Comparison of ENCODE assay signal across 28 cellular contexts in the genomic region with DNA sequence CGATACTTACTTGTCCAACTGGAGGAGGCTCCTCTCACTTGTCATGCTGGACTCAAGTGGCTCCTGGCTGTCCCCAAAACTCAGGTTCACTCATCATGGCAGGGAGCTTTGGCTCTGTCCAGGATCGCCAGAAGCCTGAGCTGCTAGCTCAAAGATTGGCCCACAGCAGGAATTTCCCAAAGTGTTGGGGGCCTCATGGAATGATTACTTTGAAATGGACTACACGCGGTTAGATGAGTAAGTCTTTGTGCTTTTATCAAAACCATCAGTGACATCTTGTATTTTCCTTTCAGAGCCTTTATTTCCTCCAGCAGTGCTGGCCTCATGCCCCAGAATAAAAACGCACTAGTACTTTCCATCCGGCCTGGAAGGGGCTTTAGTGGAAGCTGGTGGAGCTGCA. TPM values are rescaled to one million over a fixed set of nuclear protein-coding genes. Genes with fewer than 3 reads are reported as not detected.
DNase-seq lines count a peak whose midpoint lies in the region; ATAC-seq and TF ChIP-seq lines count a peak whose summit lies in the region.
"Had no signal": no experiment of that assay in that cellular context is flagged by ENCODE, and none has a peak within 500 bp of the region (broad histone marks: within the 10 kb centered on the region; RNA-seq: fewer than 3 reads in every experiment).

No MANE protein-coding gene starts in this region.

- H3K27ac Mint-ChIP-seq in stimulated activated memory B cell treated with anti-CD40 and anti-IgM and Interleukin-4, amounts not matched to agents 10 μg/mL and 1 μg/mL and 100 μg/mL, for 72 hours = no peak overlapping the region
- H3K27ac Mint-ChIP-seq: activated CD4-positive, alpha-beta T cell treated with anti-CD3 and anti-CD28 coated beads, Interleukin-2, amount 10 ng/mL, durations not matched to agents 24 days and 14 days; activated CD8-positive, alpha-beta memory T cell treated with anti-CD3 and anti-CD28 coated beads, Interleukin-2, amount 10 ng/mL, durations not matched to agents 7 days and 5 days; activated naive CD4-positive, alpha-beta T cell treated with anti-CD3 and anti-CD28 coated beads, Interleukin-2, amount 50 U/mL, for 72 hours; naive thymus-derived CD8-positive, alpha-beta T cell; T-helper 17 cell had no signal

- H3K4me3 Mint-ChIP-seq in stimulated activated memory B cell treated with anti-CD40 and anti-IgM and Interleukin-4, amounts not matched to agents 10 μg/mL and 1 μg/mL and 100 μg/mL, for 72 hours = no peak overlapping the region
- H3K4me3 Mint-ChIP-seq: activated CD4-positive, alpha-beta T cell treated with anti-CD3 and anti-CD28 coated beads, Interleukin-2, amount 10 ng/mL, durations not matched to agents 24 days and 14 days; activated CD8-positive, alpha-beta memory T cell treated with anti-CD3 and anti-CD28 coated beads, Interleukin-2, amount 10 ng/mL, durations not matched to agents 7 days and 5 days; CD14-positive monocyte; naive thymus-derived CD8-positive, alpha-beta T cell; T-helper 17 cell had no signal

- H3K36me3 Mint-ChIP-seq in stimulated activated memory B cell treated with anti-CD40 and anti-IgM and Interleukin-4, amounts not matched to agents 10 μg/mL and 1 μg/mL and 100 μg/mL, for 72 hours = no peaks in the 10 kb centered on the region
- H3K36me3 Mint-ChIP-seq: activated CD8-positive, alpha-beta memory T cell treated with anti-CD3 and anti-CD28 coated beads, Interleukin-2, amount 10 ng/mL, durations not matched to agents 7 days and 5 days; activated naive CD4-positive, alpha-beta T cell treated with anti-CD3 and anti-CD28 coated beads, Interleukin-2, amount 50 U/mL, for 72 hours; CD14-positive monocyte; naive thymus-derived CD8-positive, alpha-beta T cell had no signal

- DNase-seq in Daoy (ENCODE audit: low read depth) = peak; percentile 55
- peak; percentile 70 for DNase-seq in M059J (ENCODE audit: low read depth)
- DNase-seq in astrocyte of the cerebellum (ENCODE audit: low read depth) = peak; percentile 16
- DNase-seq in foreskin fibroblast = peak; percentile 32 to 74
- no peak for DNase-seq in cardiac septum (ENCODE audit: low spot score)
- DNase-seq: activated CD4-positive, alpha-beta T cell treated with anti-CD3 and anti-CD28 coated beads, Interleukin-2, amount 10 ng/mL, durations not matched to agents 24 days and 14 days; activated CD8-positive, alpha-beta memory T cell treated with anti-CD3 and anti-CD28 coated beads, Interleukin-2, amount 10 ng/mL, durations not matched to agents 7 days and 5 days; Kasumi-1; left ventricle myocardium superior; midbrain; naive thymus-derived CD8-positive, alpha-beta T cell; NCI-H1694 treated with DMSO at 0.1 percent for 48 hours; NCI-H526; ovary; stimulated activated CD4-positive, alpha-beta T cell treated with anti-CD3 and anti-CD28 coated beads, Interleukin-12 subunit alpha, Interleukin-12 subunit beta, amount 100 ng/mL, for 4 hours; stimulated activated CD4-positive, alpha-beta T cell treated with anti-CD3 and anti-CD28 coated beads, Interleukin-4, amount 100 ng/mL, for 24 hours; stimulated activated naive CD4-positive, alpha-beta T cell treated with Interleukin-2 at 50 U/mL for 16 hours; T-helper 17 cell; WERI-Rb-1 had no signal

- in situ Hi-C loops in astrocyte of the cerebellum (cut with HindIII; ENCODE audit: low sequenced_read_pairs) = no loop called here

- H3K27me3 Mint-ChIP-seq in stimulated activated memory B cell treated with anti-CD40 and anti-IgM and Interleukin-4, amounts not matched to agents 10 μg/mL and 1 μg/mL and 100 μg/mL, for 72 hours = peaks cover 58% of the 10 kb centered on the region

- intact Hi-C loops in cardiac septum (cut with DNase I) = no loop called here

- H3K4me1 Mint-ChIP-seq in stimulated activated memory B cell treated with anti-CD40 and anti-IgM and Interleukin-4, amounts not matched to agents 10 μg/mL and 1 μg/mL and 100 μg/mL, for 72 hours = peaks cover 7% of the 10 kb centered on the region
- H3K4me1 Mint-ChIP-seq: activated CD4-positive, alpha-beta T cell treated with anti-CD3 and anti-CD28 coated beads, Interleukin-2, amount 10 ng/mL, durations not matched to agents 24 days and 14 days had no signal

- H3K4me3 ChIP-seq in astrocyte of the cerebellum (ENCODE audit: low read depth, low read length) (no peak overlapping the region), foreskin fibroblast (ENCODE audit: low read depth in 1 of 2, low read length in 2 of 2) (no peak overlapping the region)
- H3K4me3 ChIP-seq: ascending aorta, gastroesophageal sphincter, ovary, thoracic aorta had no signal

- H3K9me3 Mint-ChIP-seq in stimulated activated memory B cell treated with anti-CD40 and anti-IgM and Interleukin-4, amounts not matched to agents 10 μg/mL and 1 μg/mL and 100 μg/mL, for 72 hours = no peaks in the 10 kb centered on the region
- H3K9me3 Mint-ChIP-seq: activated CD4-positive, alpha-beta T cell treated with anti-CD3 and anti-CD28 coated beads, Interleukin-2, amount 10 ng/mL, durations not matched to agents 24 days and 14 days; activated naive CD4-positive, alpha-beta T cell treated with anti-CD3 and anti-CD28 coated beads, Interleukin-2, amount 50 U/mL, for 72 hours; CD14-positive monocyte; naive thymus-derived CD8-positive, alpha-beta T cell had no signal

- no peak for ATAC-seq in GM21619 (IDR thresholded peaks at IDR 0.05; ENCODE audit: unreplicated experiment)
- no peak for ATAC-seq in HG03521 (IDR thresholded peaks at IDR 0.05; ENCODE audit: unreplicated experiment)
- ATAC-seq in stimulated activated memory B cell treated with anti-CD40 and anti-IgM and Interleukin-4, amounts not matched to agents 10 μg/mL and 1 μg/mL and 100 μg/mL, for 72 hours = no peak
- ATAC-seq: activated CD8-positive, alpha-beta memory T cell treated with anti-CD3 and anti-CD28 coated beads, Interleukin-2, amount 10 ng/mL, durations not matched to agents 7 days and 5 days; activated naive CD4-positive, alpha-beta T cell treated with anti-CD3 and anti-CD28 coated beads, Interleukin-2, amount 50 U/mL, for 72 hours; gastroesophageal sphincter; left ventricle myocardium superior; naive thymus-derived CD8-positive, alpha-beta T cell; T-helper 17 cell had no signal

- TF ChIP-seq CTCF in astrocyte of the cerebellum (IDR thresholded peaks at IDR 0.05; ENCODE audit: low read depth, low read length, missing control alignments) = no peak
- no peak for TF ChIP-seq CTCF in foreskin fibroblast (IDR thresholded peaks at IDR 0.05; ENCODE audit: low read depth, low read length)

RNA-seq across cellular contexts. Expression of gene PHB1, which starts 29.2 kb away (rescaled TPM):
- total RNA-seq in Daoy (2014; rRNA removed; shearing (Covaris generic)) = 177 and 182 TPM in 2 replicates
- total RNA-seq in M059J (2014; rRNA removed; shearing (Covaris generic)) = 153 and 155 TPM in 2 replicates
- total RNA-seq in cardiac septum = 161 TPM

RNA-seq across cellular contexts. Expression of gene NGFR, which starts 51.2 kb away (rescaled TPM):
- total RNA-seq in Daoy (2014; rRNA removed; shearing (Covaris generic)) = 0.34 and 1.1 TPM in 2 replicates
- 0.39 and 0.62 TPM in 2 replicates for total RNA-seq in M059J (2014; rRNA removed; shearing (Covaris generic))
- 9.9 TPM for total RNA-seq in cardiac septum
- total RNA-seq: activated CD4-positive, alpha-beta T cell treated with anti-CD3 and anti-CD28 coated beads, Interleukin-2, amount 10 ng/mL, durations not matched to agents 24 days and 14 days; activated naive CD4-positive, alpha-beta T cell treated with anti-CD3 and anti-CD28 coated beads, Interleukin-2, amount 50 U/mL, for 72 hours; epithelial cell of proximal tubule had no signal
